Comparison of ENCODE assay signal across 1 cellular context in the genomic region with DNA sequence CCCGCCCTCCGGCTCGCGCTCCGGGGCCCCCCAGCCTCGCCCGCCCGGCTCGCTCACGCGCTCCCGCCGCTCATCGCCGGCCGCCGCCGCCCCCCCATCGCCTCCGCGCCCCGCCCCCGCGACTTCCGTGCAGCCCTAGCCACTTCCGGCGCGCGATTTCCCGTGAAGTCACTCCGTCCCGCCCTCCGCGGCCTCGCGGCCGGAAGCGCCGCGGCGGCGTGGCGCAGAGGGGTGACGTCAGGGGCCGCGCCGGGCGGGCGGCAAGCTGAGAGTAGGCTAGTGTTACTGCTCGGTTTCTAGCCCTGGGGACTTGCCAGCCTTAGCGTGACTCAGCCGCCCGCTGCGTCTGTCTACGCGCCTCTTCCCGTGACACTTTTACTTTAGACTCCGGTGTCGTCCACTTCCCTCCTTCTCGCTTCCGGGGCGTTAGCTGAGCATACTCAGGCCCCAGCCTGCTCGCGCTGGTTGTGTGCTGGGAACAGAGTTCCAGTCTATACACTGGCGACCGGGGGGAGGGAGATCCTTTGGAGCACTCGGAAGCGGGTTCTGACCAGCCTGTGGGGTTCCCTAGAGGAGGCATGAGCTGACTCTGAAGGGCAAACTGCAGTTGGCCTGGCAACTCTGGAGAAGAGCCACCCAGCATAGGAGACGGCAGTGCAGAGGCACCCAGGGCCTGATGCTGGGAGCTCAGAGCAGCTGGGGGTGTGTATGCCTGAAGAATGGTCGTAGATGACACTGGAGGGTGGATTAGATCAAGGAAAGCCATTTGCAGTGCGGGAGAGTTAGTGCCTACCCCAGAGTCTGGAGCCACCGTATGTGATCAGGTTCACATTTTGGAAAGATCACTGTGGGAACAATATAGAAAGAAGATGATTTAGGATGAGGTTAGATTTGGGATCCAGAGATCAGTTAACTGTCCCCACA.
TF ChIP-seq lines count a peak whose summit lies in the region.

A gene (minus strand): TSS at position 137 of the 924 bp plus-strand sequence. CDS start 182 bp downstream, outside the sequence.

TF ChIP-seq in WTC11, 78 proteins besides CTCF, POLR2A, EP300 and RAD21 (continued from another document and continues in another):
- TF ChIP-seq, protein P1, sequence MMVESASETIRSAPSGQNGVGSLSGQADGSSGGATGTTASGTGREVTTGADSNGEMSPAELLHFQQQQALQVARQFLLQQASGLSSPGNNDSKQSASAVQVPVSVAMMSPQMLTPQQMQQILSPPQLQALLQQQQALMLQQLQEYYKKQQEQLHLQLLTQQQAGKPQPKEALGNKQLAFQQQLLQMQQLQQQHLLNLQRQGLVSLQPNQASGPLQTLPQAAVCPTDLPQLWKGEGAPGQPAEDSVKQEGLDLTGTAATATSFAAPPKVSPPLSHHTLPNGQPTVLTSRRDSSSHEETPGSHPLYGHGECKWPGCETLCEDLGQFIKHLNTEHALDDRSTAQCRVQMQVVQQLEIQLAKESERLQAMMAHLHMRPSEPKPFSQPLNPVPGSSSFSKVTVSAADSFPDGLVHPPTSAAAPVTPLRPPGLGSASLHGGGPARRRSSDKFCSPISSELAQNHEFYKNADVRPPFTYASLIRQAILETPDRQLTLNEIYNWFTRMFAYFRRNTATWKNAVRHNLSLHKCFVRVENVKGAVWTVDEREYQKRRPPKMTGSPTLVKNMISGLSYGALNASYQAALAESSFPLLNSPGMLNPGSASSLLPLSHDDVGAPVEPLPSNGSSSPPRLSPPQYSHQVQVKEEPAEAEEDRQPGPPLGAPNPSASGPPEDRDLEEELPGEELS (CRISPR knock-in tag; IDR thresholded peaks at IDR 0.05) = peak; percentile 50; the same call in 1 of the 2 replicates
- no peak for TF ChIP-seq GTF2I (CRISPR knock-in tag; conservative IDR thresholded peaks at IDR 0.05)
- TF ChIP-seq ZNF219 (CRISPR knock-in tag; IDR thresholded peaks at IDR 0.05; ENCODE audit: borderline replicate concordance) = no peak
- no peak for TF ChIP-seq MXD4 (CRISPR knock-in tag; IDR thresholded peaks at IDR 0.05; ENCODE audit: borderline replicate concordance)
- no peak for TF ChIP-seq FOXJ3 (CRISPR knock-in tag; IDR thresholded peaks at IDR 0.05; ENCODE audit: borderline replicate concordance)
- no peak for TF ChIP-seq KAT7 (CRISPR knock-in tag; IDR thresholded peaks at IDR 0.05; ENCODE audit: borderline replicate concordance)
- peak; percentile 99 for TF ChIP-seq CREM (CRISPR knock-in tag; IDR thresholded peaks at IDR 0.05)
- TF ChIP-seq, protein P2, sequence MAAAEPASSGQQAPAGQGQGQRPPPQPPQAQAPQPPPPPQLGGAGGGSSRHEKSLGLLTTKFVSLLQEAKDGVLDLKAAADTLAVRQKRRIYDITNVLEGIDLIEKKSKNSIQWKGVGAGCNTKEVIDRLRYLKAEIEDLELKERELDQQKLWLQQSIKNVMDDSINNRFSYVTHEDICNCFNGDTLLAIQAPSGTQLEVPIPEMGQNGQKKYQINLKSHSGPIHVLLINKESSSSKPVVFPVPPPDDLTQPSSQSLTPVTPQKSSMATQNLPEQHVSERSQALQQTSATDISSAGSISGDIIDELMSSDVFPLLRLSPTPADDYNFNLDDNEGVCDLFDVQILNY (CRISPR knock-in tag; IDR thresholded peaks at IDR 0.05) = peak; percentile 91
- TF ChIP-seq NFATC4 (CRISPR knock-in tag; IDR thresholded peaks at IDR 0.05) = no peak
- no peak for TF ChIP-seq ZNF423 (CRISPR knock-in tag; IDR thresholded peaks at IDR 0.05)
- TF ChIP-seq, protein P3, sequence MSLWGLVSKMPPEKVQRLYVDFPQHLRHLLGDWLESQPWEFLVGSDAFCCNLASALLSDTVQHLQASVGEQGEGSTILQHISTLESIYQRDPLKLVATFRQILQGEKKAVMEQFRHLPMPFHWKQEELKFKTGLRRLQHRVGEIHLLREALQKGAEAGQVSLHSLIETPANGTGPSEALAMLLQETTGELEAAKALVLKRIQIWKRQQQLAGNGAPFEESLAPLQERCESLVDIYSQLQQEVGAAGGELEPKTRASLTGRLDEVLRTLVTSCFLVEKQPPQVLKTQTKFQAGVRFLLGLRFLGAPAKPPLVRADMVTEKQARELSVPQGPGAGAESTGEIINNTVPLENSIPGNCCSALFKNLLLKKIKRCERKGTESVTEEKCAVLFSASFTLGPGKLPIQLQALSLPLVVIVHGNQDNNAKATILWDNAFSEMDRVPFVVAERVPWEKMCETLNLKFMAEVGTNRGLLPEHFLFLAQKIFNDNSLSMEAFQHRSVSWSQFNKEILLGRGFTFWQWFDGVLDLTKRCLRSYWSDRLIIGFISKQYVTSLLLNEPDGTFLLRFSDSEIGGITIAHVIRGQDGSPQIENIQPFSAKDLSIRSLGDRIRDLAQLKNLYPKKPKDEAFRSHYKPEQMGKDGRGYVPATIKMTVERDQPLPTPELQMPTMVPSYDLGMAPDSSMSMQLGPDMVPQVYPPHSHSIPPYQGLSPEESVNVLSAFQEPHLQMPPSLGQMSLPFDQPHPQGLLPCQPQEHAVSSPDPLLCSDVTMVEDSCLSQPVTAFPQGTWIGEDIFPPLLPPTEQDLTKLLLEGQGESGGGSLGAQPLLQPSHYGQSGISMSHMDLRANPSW (CRISPR knock-in tag; conservative IDR thresholded peaks at IDR 0.05; ENCODE audit: low read depth) = no peak
- TF ChIP-seq MYBL2 (CRISPR knock-in tag; IDR thresholded peaks at IDR 0.05) = peak; percentile 41; the same call in 1 of the 2 replicates
- TF ChIP-seq RORB (CRISPR knock-in tag; IDR thresholded peaks at IDR 0.05) = no peak
- peak; percentile 81 for TF ChIP-seq FOXK1 (CRISPR knock-in tag; IDR thresholded peaks at IDR 0.05)
- no peak for TF ChIP-seq TCF7 (CRISPR knock-in tag; IDR thresholded peaks at IDR 0.05; ENCODE audit: low read depth)
- no peak for TF ChIP-seq ZNF138 (CRISPR knock-in tag; conservative IDR thresholded peaks at IDR 0.05)
- peak; percentile 92 for TF ChIP-seq ATF1 (CRISPR knock-in tag; IDR thresholded peaks at IDR 0.05)
- 0 out of 2 replicates have a peak, but pooled peaks have one; percentile 24 for TF ChIP-seq ETV6 (CRISPR knock-in tag; IDR thresholded peaks at IDR 0.05)
- no peak for TF ChIP-seq NR2C2 (CRISPR knock-in tag; IDR thresholded peaks at IDR 0.05)
- peak; percentile 81 for TF ChIP-seq FOXP1 (CRISPR knock-in tag; IDR thresholded peaks at IDR 0.05; ENCODE audit: borderline replicate concordance)
- TF ChIP-seq GRHL2 (CRISPR knock-in tag; IDR thresholded peaks at IDR 0.05; ENCODE audit: insufficient replicate concordance, severe bottlenecking) = no peak
- TF ChIP-seq, protein P4, sequence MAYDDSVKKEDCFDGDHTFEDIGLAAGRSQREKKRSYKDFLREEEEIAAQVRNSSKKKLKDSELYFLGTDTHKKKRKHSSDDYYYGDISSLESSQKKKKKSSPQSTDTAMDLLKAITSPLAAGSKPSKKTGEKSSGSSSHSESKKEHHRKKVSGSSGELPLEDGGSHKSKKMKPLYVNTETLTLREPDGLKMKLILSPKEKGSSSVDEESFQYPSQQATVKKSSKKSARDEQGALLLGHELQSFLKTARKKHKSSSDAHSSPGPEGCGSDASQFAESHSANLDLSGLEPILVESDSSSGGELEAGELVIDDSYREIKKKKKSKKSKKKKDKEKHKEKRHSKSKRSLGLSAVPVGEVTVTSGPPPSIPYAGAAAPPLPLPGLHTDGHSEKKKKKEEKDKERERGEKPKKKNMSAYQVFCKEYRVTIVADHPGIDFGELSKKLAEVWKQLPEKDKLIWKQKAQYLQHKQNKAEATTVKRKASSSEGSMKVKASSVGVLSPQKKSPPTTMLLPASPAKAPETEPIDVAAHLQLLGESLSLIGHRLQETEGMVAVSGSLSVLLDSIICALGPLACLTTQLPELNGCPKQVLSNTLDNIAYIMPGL (CRISPR knock-in tag; IDR thresholded peaks at IDR 0.05) = no peak
- TF ChIP-seq, protein P5, sequence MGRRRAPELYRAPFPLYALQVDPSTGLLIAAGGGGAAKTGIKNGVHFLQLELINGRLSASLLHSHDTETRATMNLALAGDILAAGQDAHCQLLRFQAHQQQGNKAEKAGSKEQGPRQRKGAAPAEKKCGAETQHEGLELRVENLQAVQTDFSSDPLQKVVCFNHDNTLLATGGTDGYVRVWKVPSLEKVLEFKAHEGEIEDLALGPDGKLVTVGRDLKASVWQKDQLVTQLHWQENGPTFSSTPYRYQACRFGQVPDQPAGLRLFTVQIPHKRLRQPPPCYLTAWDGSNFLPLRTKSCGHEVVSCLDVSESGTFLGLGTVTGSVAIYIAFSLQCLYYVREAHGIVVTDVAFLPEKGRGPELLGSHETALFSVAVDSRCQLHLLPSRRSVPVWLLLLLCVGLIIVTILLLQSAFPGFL (CRISPR knock-in tag; IDR thresholded peaks at IDR 0.05; ENCODE audit: borderline replicate concordance) = no peak
- no peak for TF ChIP-seq NR3C1 (CRISPR knock-in tag; conservative IDR thresholded peaks at IDR 0.05; ENCODE audit: low read depth)
- TF ChIP-seq, protein P6, sequence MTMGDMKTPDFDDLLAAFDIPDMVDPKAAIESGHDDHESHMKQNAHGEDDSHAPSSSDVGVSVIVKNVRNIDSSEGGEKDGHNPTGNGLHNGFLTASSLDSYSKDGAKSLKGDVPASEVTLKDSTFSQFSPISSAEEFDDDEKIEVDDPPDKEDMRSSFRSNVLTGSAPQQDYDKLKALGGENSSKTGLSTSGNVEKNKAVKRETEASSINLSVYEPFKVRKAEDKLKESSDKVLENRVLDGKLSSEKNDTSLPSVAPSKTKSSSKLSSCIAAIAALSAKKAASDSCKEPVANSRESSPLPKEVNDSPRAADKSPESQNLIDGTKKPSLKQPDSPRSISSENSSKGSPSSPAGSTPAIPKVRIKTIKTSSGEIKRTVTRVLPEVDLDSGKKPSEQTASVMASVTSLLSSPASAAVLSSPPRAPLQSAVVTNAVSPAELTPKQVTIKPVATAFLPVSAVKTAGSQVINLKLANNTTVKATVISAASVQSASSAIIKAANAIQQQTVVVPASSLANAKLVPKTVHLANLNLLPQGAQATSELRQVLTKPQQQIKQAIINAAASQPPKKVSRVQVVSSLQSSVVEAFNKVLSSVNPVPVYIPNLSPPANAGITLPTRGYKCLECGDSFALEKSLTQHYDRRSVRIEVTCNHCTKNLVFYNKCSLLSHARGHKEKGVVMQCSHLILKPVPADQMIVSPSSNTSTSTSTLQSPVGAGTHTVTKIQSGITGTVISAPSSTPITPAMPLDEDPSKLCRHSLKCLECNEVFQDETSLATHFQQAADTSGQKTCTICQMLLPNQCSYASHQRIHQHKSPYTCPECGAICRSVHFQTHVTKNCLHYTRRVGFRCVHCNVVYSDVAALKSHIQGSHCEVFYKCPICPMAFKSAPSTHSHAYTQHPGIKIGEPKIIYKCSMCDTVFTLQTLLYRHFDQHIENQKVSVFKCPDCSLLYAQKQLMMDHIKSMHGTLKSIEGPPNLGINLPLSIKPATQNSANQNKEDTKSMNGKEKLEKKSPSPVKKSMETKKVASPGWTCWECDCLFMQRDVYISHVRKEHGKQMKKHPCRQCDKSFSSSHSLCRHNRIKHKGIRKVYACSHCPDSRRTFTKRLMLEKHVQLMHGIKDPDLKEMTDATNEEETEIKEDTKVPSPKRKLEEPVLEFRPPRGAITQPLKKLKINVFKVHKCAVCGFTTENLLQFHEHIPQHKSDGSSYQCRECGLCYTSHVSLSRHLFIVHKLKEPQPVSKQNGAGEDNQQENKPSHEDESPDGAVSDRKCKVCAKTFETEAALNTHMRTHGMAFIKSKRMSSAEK (CRISPR knock-in tag; IDR thresholded peaks at IDR 0.05; ENCODE audit: borderline replicate concordance) = no peak
- peak; percentile 22; the same call in 1 of the 2 replicates for TF ChIP-seq TEAD1 (CRISPR knock-in tag; IDR thresholded peaks at IDR 0.05)
- no peak for TF ChIP-seq HMGA2 (CRISPR knock-in tag; IDR thresholded peaks at IDR 0.05)
- TF ChIP-seq, protein P7, sequence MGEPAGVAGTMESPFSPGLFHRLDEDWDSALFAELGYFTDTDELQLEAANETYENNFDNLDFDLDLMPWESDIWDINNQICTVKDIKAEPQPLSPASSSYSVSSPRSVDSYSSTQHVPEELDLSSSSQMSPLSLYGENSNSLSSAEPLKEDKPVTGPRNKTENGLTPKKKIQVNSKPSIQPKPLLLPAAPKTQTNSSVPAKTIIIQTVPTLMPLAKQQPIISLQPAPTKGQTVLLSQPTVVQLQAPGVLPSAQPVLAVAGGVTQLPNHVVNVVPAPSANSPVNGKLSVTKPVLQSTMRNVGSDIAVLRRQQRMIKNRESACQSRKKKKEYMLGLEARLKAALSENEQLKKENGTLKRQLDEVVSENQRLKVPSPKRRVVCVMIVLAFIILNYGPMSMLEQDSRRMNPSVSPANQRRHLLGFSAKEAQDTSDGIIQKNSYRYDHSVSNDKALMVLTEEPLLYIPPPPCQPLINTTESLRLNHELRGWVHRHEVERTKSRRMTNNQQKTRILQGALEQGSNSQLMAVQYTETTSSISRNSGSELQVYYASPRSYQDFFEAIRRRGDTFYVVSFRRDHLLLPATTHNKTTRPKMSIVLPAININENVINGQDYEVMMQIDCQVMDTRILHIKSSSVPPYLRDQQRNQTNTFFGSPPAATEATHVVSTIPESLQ (CRISPR knock-in tag; IDR thresholded peaks at IDR 0.05) = no peak
- TF ChIP-seq SMAD4 (CRISPR knock-in tag; IDR thresholded peaks at IDR 0.05) = no peak
- TF ChIP-seq TEAD4 (CRISPR knock-in tag; IDR thresholded peaks at IDR 0.05) = no peak
- TF ChIP-seq EMX1 (CRISPR knock-in tag; IDR thresholded peaks at IDR 0.05) = no peak
- TF ChIP-seq, protein P8, sequence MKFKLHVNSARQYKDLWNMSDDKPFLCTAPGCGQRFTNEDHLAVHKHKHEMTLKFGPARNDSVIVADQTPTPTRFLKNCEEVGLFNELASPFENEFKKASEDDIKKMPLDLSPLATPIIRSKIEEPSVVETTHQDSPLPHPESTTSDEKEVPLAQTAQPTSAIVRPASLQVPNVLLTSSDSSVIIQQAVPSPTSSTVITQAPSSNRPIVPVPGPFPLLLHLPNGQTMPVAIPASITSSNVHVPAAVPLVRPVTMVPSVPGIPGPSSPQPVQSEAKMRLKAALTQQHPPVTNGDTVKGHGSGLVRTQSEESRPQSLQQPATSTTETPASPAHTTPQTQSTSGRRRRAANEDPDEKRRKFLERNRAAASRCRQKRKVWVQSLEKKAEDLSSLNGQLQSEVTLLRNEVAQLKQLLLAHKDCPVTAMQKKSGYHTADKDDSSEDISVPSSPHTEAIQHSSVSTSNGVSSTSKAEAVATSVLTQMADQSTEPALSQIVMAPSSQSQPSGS (CRISPR knock-in tag; IDR thresholded peaks at IDR 0.05; ENCODE audit: borderline replicate concordance, low read depth) = no peak
- TF ChIP-seq GABPB1 (CRISPR knock-in tag; IDR thresholded peaks at IDR 0.05) = peak; percentile 77
- TF ChIP-seq, protein P9, sequence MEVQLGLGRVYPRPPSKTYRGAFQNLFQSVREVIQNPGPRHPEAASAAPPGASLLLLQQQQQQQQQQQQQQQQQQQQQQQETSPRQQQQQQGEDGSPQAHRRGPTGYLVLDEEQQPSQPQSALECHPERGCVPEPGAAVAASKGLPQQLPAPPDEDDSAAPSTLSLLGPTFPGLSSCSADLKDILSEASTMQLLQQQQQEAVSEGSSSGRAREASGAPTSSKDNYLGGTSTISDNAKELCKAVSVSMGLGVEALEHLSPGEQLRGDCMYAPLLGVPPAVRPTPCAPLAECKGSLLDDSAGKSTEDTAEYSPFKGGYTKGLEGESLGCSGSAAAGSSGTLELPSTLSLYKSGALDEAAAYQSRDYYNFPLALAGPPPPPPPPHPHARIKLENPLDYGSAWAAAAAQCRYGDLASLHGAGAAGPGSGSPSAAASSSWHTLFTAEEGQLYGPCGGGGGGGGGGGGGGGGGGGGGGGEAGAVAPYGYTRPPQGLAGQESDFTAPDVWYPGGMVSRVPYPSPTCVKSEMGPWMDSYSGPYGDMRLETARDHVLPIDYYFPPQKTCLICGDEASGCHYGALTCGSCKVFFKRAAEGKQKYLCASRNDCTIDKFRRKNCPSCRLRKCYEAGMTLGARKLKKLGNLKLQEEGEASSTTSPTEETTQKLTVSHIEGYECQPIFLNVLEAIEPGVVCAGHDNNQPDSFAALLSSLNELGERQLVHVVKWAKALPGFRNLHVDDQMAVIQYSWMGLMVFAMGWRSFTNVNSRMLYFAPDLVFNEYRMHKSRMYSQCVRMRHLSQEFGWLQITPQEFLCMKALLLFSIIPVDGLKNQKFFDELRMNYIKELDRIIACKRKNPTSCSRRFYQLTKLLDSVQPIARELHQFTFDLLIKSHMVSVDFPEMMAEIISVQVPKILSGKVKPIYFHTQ (CRISPR knock-in tag; IDR thresholded peaks at IDR 0.05) = no peak
